12 cellular contexts compared by ENCODE assay signal in genomic region chrX:39440734-39441305, GRCh38.
A peak's percentile ranks its signal among the peaks of the same experiment; 100 is the strongest.
DNase-seq lines count a peak whose midpoint lies in the region; ATAC-seq, FAIRE-seq and TF ChIP-seq lines count a peak whose summit lies in the region.
"Had no signal": no experiment of that assay in that cellular context is flagged by ENCODE, and none has a peak within 500 bp of the region (broad histone marks: within the 10 kb centered on the region; RNA-seq: fewer than 3 reads in every experiment).

No MANE protein-coding gene starts in this region.

- TF ChIP-seq POLR2A in GM12892 (IDR thresholded peaks at IDR 0.05; ENCODE audit: low read depth, low read length) = no peak
- no peak for TF ChIP-seq POLR2A in K562 (conservative IDR thresholded peaks at IDR 0.05)
- TF ChIP-seq POLR2A in lower leg skin (IDR thresholded peaks at IDR 0.05) = no peak

- peak overlapping the region; percentile 33; the same call in 1 of the 2 replicates for H3K4me2 ChIP-seq in K562 (ENCODE audit: insufficient read depth, low read length)

- DNase-seq in GM12892 (ENCODE audit: insufficient read length) = no peak
- DNase-seq in K562 (ENCODE audit: extremely low read depth in 1 of 4, low spot score in 3 of 4) = peak in 1 of 4 experiments; percentile 22
- no peak for DNase-seq in lower leg skin (ENCODE audit: low spot score in 2 of 2)
- no peak for DNase-seq in urothelium cell line (ENCODE audit: low spot score)
- DNase-seq in dorsolateral prefrontal cortex = no peak
- no peak for DNase-seq in GM19238 (ENCODE audit: insufficient read length, low spot score)
- DNase-seq: anterior cingulate cortex, IMR-90, left ventricle myocardium inferior, NCI-H446 had no signal

- H3K27me3 ChIP-seq in K562 (ENCODE audit: control insufficient read depth in 2 of 2, insufficient read depth in 2 of 2, low read length in 2 of 2) = no peaks in the 10 kb centered on the region
- H3K27me3 ChIP-seq in dorsolateral prefrontal cortex = peaks cover 0 to 62% (median 11%) of the 10 kb centered on the region in 45 donors

- no peaks in the 10 kb centered on the region for H3K36me3 ChIP-seq in K562 (ENCODE audit: control insufficient read depth, insufficient read depth, low read length)
- H3K36me3 ChIP-seq: left ventricle myocardium inferior had no signal

- H3K9ac ChIP-seq in K562 (ENCODE audit: insufficient read depth in 1 of 2, low read depth in 2 of 2, low read length in 2 of 2) = no peak overlapping the region

- intact Hi-C loops in K562 (cut with micrococcal nuclease) = no loop called here
- intact Hi-C loops in lower leg skin (cut with DNase I; ENCODE audit: low total_unique reads) = no loop called here
- intact Hi-C loops in dorsolateral prefrontal cortex (cut with DNase I) = no loop called here

- in situ Hi-C loops in K562 (cut with MboI) = loop anchor here (10.0 kb wide), 1 partner anchor 766 kb away; no protein-coding TSS in a partner anchor

- peaks cover 7 to 15% of the 10 kb centered on the region in 2 experiments; a peak in 3 of 5 replicates for H3K4me1 ChIP-seq in K562 (replicated peaks in 1 of 2; ENCODE audit: control insufficient read depth in 2 of 2, insufficient read depth in 2 of 2, low read length in 2 of 2)

- no peaks in the 10 kb centered on the region for H3K9me1 ChIP-seq in K562 (ENCODE audit: control insufficient read depth, insufficient read depth, low read length)

- ATAC-seq in GM19351 (IDR thresholded peaks at IDR 0.05; ENCODE audit: unreplicated experiment) (peak; percentile 36), HG03342 (IDR thresholded peaks at IDR 0.05; ENCODE audit: unreplicated experiment) (peak; percentile 19), K562 (peak; percentile 82)

- H4K20me1 ChIP-seq in K562 (replicated peaks; ENCODE audit: control insufficient read depth, insufficient read depth, low read length) = no peaks in the 10 kb centered on the region

- FAIRE-seq in GM12892 (lab: Jason Lieb, UNC) (peak; percentile 76), K562 (lab: Jason Lieb, UNC) (peak; percentile 57), urothelium cell line (lab: Jason Lieb, UNC) (no peak)

- H3K4me3 ChIP-seq in K562 = no peak overlapping the region
- no peak overlapping the region for H3K4me3 ChIP-seq in lower leg skin (ENCODE audit: low read depth, poor library complexity, severe bottlenecking)
- no peak overlapping the region for H3K4me3 ChIP-seq in dorsolateral prefrontal cortex
- H3K4me3 ChIP-seq: left ventricle myocardium inferior had no signal

- POLR2A ChIA-PET in K562 (lab: Yijun Ruan, JAX) = interaction anchor here (1.0 kb wide), 2 partner anchors 9 to 13 kb away, joined by 3 to 5 read pairs; no protein-coding TSS in a partner anchor

- TF ChIP-seq CTCF in K562 (IDR thresholded peaks at IDR 0.05 in 2 of 3, conservative IDR thresholded peaks at IDR 0.05 in 1 of 3; ENCODE audit: insufficient read depth in 2 of 3, low read depth in 1 of 3, low read length in 3 of 3) (no peak), lower leg skin (IDR thresholded peaks at IDR 0.05) (no peak), dorsolateral prefrontal cortex (IDR thresholded peaks at IDR 0.05 in 54 of 56, conservative IDR thresholded peaks at IDR 0.05 in 2 of 56; ENCODE audit: low read depth in 1 of 56, partially characterized antibody in 56 of 56) (no peak)

- no peak for TF ChIP-seq EP300 in K562 (IDR thresholded peaks at IDR 0.05; ENCODE audit: low read length)

- no peaks in the 10 kb centered on the region for H3K9me3 ChIP-seq in K562 (replicated peaks; ENCODE audit: control insufficient read depth, insufficient read depth, low read depth, low read length)
- H3K9me3 ChIP-seq: left ventricle myocardium inferior had no signal

- no peaks in the 10 kb centered on the region for H3K79me2 ChIP-seq in K562 (ENCODE audit: control insufficient read depth, insufficient read depth, low read length)

- BruUV-seq in K562 (replicated peaks; lab: Mats Ljungman, UMichigan) = no TSS peak

- H3K27ac ChIP-seq in K562 (ENCODE audit: extremely low read depth, low read depth, low read length) (no peak overlapping the region; the same call in 2 of the 3 replicates), dorsolateral prefrontal cortex (no peak overlapping the region)
- H3K27ac ChIP-seq: left ventricle myocardium inferior had no signal

- CTCF ChIA-PET in K562 (lab: Yijun Ruan, JAX; ENCODE audit: low intra/inter-chr PET ratio) = no interaction called here

- TF ChIP-seq RAD21 in K562 (CRISPR knock-in tag; conservative IDR thresholded peaks at IDR 0.05 in 1 of 2, IDR thresholded peaks at IDR 0.05 in 1 of 2) = peak in 1 of 2 experiments; percentile 8; a peak in 1 of 4 replicates

- peak overlapping the region; percentile 69; the same call in 1 of the 2 replicates for H2AFZ ChIP-seq in K562 (ENCODE audit: low read depth, low read length)

TF ChIP-seq in K562, 482 proteins besides CTCF, POLR2A, EP300 and RAD21:
- no peak for TF ChIP-seq ZNF586 (CRISPR knock-in tag; conservative IDR thresholded peaks at IDR 0.05)
- TF ChIP-seq MEIS2 (IDR thresholded peaks at IDR 0.05; ENCODE audit: partially characterized antibody) = peak; percentile 67
- TF ChIP-seq MYNN (IDR thresholded peaks at IDR 0.05) = no peak
- no peak for TF ChIP-seq MYNN (CRISPR knock-in tag; IDR thresholded peaks at IDR 0.05)
- no peak for TF ChIP-seq ATF1 (CRISPR knock-in tag; IDR thresholded peaks at IDR 0.05)
- TF ChIP-seq ATF1 (tag; IDR thresholded peaks at IDR 0.05) = 0 out of 2 replicates have a peak, but pooled peaks have one; percentile 25
- peak; percentile 32; the same call in 1 of the 2 replicates for TF ChIP-seq ATF7 (IDR thresholded peaks at IDR 0.05)
- no peak for TF ChIP-seq POLR2AphosphoS5 (IDR thresholded peaks at IDR 0.05; ENCODE audit: control insufficient read depth, insufficient read depth, low read depth, low read length)
- peak; percentile 45 for TF ChIP-seq ATF3 (IDR thresholded peaks at IDR 0.05)
- no peak for TF ChIP-seq ATF3 (CRISPR knock-in tag; conservative IDR thresholded peaks at IDR 0.05)

Comparison
In these comparisons a context has a peak if more than half of its experiments do, and no peak if none do; other contexts are left out.
1. ATAC-seq: peak in every context shown above with its lines; median percentile 82 in K562; 36 in GM19351; 19 in HG03342.